ENCODE assay signal across 12 cellular contexts in the genomic region with DNA sequence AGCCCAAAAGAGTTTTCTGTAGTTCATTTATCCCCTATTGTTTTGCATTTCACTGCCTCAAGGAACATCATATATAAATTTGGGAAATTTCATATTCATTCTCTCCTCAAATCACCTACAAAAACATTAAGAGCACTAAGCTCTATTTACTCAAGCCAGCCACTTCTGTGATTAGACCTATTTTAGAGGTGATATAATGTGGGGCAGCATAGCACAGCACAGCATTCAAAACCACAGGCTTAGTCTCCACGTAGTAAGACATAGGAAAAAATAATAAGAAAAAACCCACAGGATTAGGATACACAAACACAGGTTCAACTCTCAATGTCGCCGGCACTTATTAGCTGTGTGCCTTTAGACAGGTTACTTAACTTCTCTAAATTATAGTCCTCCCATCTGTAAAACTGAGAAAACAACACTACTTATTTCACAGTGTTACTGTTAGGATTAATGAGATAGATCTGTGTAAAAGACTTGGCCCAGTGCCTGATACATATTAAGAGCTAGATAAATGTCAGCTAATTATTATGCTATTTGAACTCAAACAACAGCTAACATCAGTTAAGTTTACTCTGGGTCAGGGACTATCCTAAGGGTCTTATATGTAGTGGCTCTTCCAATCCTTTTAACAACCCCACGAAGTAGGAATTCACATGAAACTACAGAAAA.
DNase-seq lines count a peak whose midpoint lies in the region; ATAC-seq and TF ChIP-seq lines count a peak whose summit lies in the region.
"Had no signal": no experiment of that assay in that cellular context is flagged by ENCODE, and none has a peak within 500 bp of the region (broad histone marks: within the 10 kb centered on the region; RNA-seq: fewer than 3 reads in every experiment).

No MANE protein-coding gene starts in this region.

- H3K4me3 ChIP-seq in ACC112 (ENCODE audit: low read depth, low read length), result 0 out of 2 replicates have a peak overlapping the region, but pooled peaks have one; percentile 15
- no peak overlapping the region for H3K4me3 ChIP-seq in HEK293 (ENCODE audit: low read depth, low read length)

- no peaks in the 10 kb centered on the region for H3K9me3 Mint-ChIP-seq in activated naive CD8-positive, alpha-beta T cell treated with anti-CD3 and anti-CD28 coated beads, Interleukin-2, amount 50 U/mL, for 24 hours
- H3K9me3 Mint-ChIP-seq in memory B cell, result no peaks in the 10 kb centered on the region
- H3K9me3 Mint-ChIP-seq: neural crest cell had no signal

- peak overlapping the region; percentile 93 for H3K27ac Mint-ChIP-seq in activated naive CD8-positive, alpha-beta T cell treated with anti-CD3 and anti-CD28 coated beads, Interleukin-2, amount 50 U/mL, for 24 hours
- peak overlapping the region; percentile 42 for H3K27ac Mint-ChIP-seq in memory B cell

- no peak overlapping the region for H2AFZ ChIP-seq in ACC112 (ENCODE audit: low read length, unreplicated experiment)

- no peaks in the 10 kb centered on the region for H3K27me3 ChIP-seq in ACC112 (ENCODE audit: insufficient read depth, low read length)

- CTCF ChIA-PET in HEK293 (lab: Yijun Ruan, JAX), result interaction anchor here (0.6 to 2.0 kb wide), 10 partner anchors 12 to 328 kb away, joined by 3 to 7 read pairs (median 4); a partner anchor contains a TSS

- H3K27ac ChIP-seq in ACC112 (ENCODE audit: low read depth, low read length) (peak overlapping the region; percentile 63), HEK293 (ENCODE audit: extremely low read depth, low read depth, low read length) (peak overlapping the region; percentile 68)

- no peaks in the 10 kb centered on the region for H3K27me3 Mint-ChIP-seq in activated naive CD8-positive, alpha-beta T cell treated with anti-CD3 and anti-CD28 coated beads, Interleukin-2, amount 50 U/mL, for 24 hours
- H3K27me3 Mint-ChIP-seq in memory B cell, result no peaks in the 10 kb centered on the region

- H3K4me1 ChIP-seq in ACC112 (ENCODE audit: control insufficient read depth, insufficient read depth, low read length, unreplicated experiment) (peaks cover 44% of the 10 kb centered on the region), HEK293 (ENCODE audit: control insufficient read depth, insufficient read depth, low read length) (peaks cover 61% of the 10 kb centered on the region)

- peaks cover 76% of the 10 kb centered on the region for H3K4me1 Mint-ChIP-seq in activated naive CD8-positive, alpha-beta T cell treated with anti-CD3 and anti-CD28 coated beads, Interleukin-2, amount 50 U/mL, for 24 hours
- H3K4me1 Mint-ChIP-seq in memory B cell, result peaks cover 23% of the 10 kb centered on the region

- ATAC-seq in activated naive CD8-positive, alpha-beta T cell treated with anti-CD3 and anti-CD28 coated beads, Interleukin-2, amount 50 U/mL, for 24 hours, result peak; percentile 29
- ATAC-seq in memory B cell (ENCODE audit: low read depth) (no peak), GM19467 (IDR thresholded peaks at IDR 0.05; ENCODE audit: unreplicated experiment) (no peak), GM21529 (IDR thresholded peaks at IDR 0.05; ENCODE audit: unreplicated experiment) (no peak)

- H3K36me3 Mint-ChIP-seq in activated naive CD8-positive, alpha-beta T cell treated with anti-CD3 and anti-CD28 coated beads, Interleukin-2, amount 50 U/mL, for 24 hours (ENCODE audit: low read depth), result peaks cover 8% of the 10 kb centered on the region
- H3K36me3 Mint-ChIP-seq in memory B cell, result peaks cover 4% of the 10 kb centered on the region

- peaks cover 80% of the 10 kb centered on the region for H3K79me2 ChIP-seq in ACC112 (ENCODE audit: control insufficient read depth, insufficient read depth, low read length, unreplicated experiment)

- no peaks in the 10 kb centered on the region for H3K36me3 ChIP-seq in ACC112 (ENCODE audit: insufficient read depth, low read length)
- no peaks in the 10 kb centered on the region; a peak in 1 of 3 replicates for H3K36me3 ChIP-seq in HEK293 (ENCODE audit: control insufficient read depth in 2 of 2, insufficient read depth in 1 of 2, low read length in 2 of 2)

- H3K9me3 ChIP-seq in HEK293 (ENCODE audit: control insufficient read depth, insufficient read depth, low read depth, low read length), result no peaks in the 10 kb centered on the region

- POLR2A ChIA-PET in HEK293 (lab: Yijun Ruan, JAX), result interaction anchor here (0.6 to 1.6 kb wide), 3 partner anchors 19 to 778 kb away, joined by 3 read pairs; a partner anchor contains a TSS

- peak overlapping the region; percentile 47 for H3K4me3 Mint-ChIP-seq in activated naive CD8-positive, alpha-beta T cell treated with anti-CD3 and anti-CD28 coated beads, Interleukin-2, amount 50 U/mL, for 24 hours
- H3K4me3 Mint-ChIP-seq in memory B cell, result no peak overlapping the region
- H3K4me3 Mint-ChIP-seq: neural crest cell had no signal

- DNase-seq in activated naive CD8-positive, alpha-beta T cell treated with anti-CD3 and anti-CD28 coated beads, Interleukin-2, amount 50 U/mL, for 24 hours, result no peak
- DNase-seq in memory B cell (ENCODE audit: low spot score in 2 of 2) (no peak), NCI-H2227 (lab: John Stamatoyannopoulos, UW; ENCODE audit: unreplicated experiment) (no peak)
- DNase-seq in stimulated activated CD4-positive, alpha-beta T cell treated with anti-CD3 and anti-CD28 coated beads, Interleukin-12 subunit alpha, Interleukin-12 subunit beta, amount 100 ng/mL, for 4 hours, result no peak
- DNase-seq: activated effector memory CD4-positive, alpha-beta T cell treated with anti-CD3 and anti-CD28 coated beads, Interleukin-2, amount 50 U/mL, for 16 hours; COR-L47; effector memory CD4-positive, alpha-beta T cell had no signal

- TF ChIP-seq CTCF in HEK293 (tag by site-specific recombination; IDR thresholded peaks at IDR 0.05), result no peak

TF ChIP-seq in HEK293, 187 proteins besides CTCF, POLR2A, EP300 and RAD21 (continues in another document):
- TF ChIP-seq ZNF585B (tag by site-specific recombination; IDR thresholded peaks at IDR 0.05) (no peak), ZNF664 (tag by site-specific recombination; IDR thresholded peaks at IDR 0.05) (peak; percentile 74; the same call in 1 of the 2 replicates), ZNF112 (tag by site-specific recombination; IDR thresholded peaks at IDR 0.05) (no peak), ZNF843 (tag by site-specific recombination; IDR thresholded peaks at IDR 0.05) (peak; percentile 60; the same call in 1 of the 2 replicates), SP7 (tag by site-specific recombination; IDR thresholded peaks at IDR 0.05) (peak; percentile 77), WT1 (tag by site-specific recombination; IDR thresholded peaks at IDR 0.05) (peak; percentile 39; the same call in 1 of the 2 replicates), FEZF1 (tag by site-specific recombination; IDR thresholded peaks at IDR 0.05) (peak; percentile 23; the same call in 1 of the 2 replicates), OSR2 (tag by site-specific recombination; IDR thresholded peaks at IDR 0.05) (peak; percentile 56; the same call in 1 of the 2 replicates), ZBTB7A (tag by site-specific recombination; IDR thresholded peaks at IDR 0.05; ENCODE audit: low read depth) (no peak), ZNF19 (tag by site-specific recombination; IDR thresholded peaks at IDR 0.05; ENCODE audit: low read depth) (no peak), ZNF423 (tag by site-specific recombination; IDR thresholded peaks at IDR 0.05) (no peak)
- TF ChIP-seq, protein P1, sequence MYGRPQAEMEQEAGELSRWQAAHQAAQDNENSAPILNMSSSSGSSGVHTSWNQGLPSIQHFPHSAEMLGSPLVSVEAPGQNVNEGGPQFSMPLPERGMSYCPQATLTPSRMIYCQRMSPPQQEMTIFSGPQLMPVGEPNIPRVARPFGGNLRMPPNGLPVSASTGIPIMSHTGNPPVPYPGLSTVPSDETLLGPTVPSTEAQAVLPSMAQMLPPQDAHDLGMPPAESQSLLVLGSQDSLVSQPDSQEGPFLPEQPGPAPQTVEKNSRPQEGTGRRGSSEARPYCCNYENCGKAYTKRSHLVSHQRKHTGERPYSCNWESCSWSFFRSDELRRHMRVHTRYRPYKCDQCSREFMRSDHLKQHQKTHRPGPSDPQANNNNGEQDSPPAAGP (tag by site-specific recombination; IDR thresholded peaks at IDR 0.05), result no peak
- TF ChIP-seq, protein P2, sequence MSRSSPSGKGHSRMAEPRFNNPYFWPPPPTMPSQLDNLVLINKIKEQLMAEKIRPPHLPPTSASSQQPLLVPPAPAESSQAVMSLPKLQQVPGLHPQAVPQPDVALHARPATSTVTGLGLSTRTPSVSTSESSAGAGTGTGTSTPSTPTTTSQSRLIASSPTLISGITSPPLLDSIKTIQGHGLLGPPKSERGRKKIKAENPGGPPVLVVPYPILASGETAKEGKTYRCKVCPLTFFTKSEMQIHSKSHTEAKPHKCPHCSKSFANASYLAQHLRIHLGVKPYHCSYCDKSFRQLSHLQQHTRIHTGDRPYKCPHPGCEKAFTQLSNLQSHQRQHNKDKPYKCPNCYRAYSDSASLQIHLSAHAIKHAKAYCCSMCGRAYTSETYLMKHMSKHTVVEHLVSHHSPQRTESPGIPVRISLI (tag by site-specific recombination; IDR thresholded peaks at IDR 0.05), result 0 out of 2 replicates have a peak, but pooled peaks have one; percentile 26
- TF ChIP-seq, protein P3, sequence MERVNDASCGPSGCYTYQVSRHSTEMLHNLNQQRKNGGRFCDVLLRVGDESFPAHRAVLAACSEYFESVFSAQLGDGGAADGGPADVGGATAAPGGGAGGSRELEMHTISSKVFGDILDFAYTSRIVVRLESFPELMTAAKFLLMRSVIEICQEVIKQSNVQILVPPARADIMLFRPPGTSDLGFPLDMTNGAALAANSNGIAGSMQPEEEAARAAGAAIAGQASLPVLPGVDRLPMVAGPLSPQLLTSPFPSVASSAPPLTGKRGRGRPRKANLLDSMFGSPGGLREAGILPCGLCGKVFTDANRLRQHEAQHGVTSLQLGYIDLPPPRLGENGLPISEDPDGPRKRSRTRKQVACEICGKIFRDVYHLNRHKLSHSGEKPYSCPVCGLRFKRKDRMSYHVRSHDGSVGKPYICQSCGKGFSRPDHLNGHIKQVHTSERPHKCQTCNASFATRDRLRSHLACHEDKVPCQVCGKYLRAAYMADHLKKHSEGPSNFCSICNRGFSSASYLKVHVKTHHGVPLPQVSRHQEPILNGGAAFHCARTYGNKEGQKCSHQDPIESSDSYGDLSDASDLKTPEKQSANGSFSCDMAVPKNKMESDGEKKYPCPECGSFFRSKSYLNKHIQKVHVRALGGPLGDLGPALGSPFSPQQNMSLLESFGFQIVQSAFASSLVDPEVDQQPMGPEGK (tag by site-specific recombination; IDR thresholded peaks at IDR 0.05), result no peak
